In the genomic region with DNA sequence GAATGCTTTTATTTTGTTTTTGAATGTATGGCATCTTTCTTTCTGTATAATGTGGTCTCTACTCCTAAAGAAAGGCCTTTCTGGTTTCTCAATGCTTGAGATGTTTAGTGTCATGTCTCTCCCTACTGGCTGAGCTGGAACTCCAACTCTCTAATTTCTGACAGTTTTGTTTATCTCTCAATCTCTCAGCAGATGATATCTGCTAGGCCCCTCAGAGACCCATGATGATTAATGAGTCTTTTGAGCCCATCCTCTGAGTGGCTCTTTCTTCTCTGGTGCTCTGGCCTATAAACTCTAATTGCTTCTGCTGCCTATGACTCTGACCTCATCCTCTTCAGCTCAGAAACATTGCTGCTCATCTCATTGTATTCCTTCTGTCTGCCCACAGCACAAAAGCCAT, we compare ENCODE assay signal across 1 cellular context.
TF ChIP-seq lines count a peak whose summit lies in the region.

No MANE protein-coding gene starts in this region.

TF ChIP-seq in H1, 55 proteins besides CTCF, POLR2A, EP300 and RAD21:
- TF ChIP-seq GABPA (IDR thresholded peaks at IDR 0.05; ENCODE audit: borderline replicate concordance, insufficient read depth, low read length) (no peak), TAF1 (IDR thresholded peaks at IDR 0.05; ENCODE audit: low read depth, low read length) (no peak), EGR1 (IDR thresholded peaks at IDR 0.05; ENCODE audit: borderline replicate concordance, low read depth, low read length) (no peak), HDAC2 (IDR thresholded peaks at IDR 0.05; ENCODE audit: borderline replicate concordance in 1 of 2, low read depth in 2 of 2, low read length in 2 of 2) (no peak), KDM4A (IDR thresholded peaks at IDR 0.05; ENCODE audit: low read depth, low read length, severe bottlenecking) (no peak), POLR2AphosphoS5 (IDR thresholded peaks at IDR 0.05; ENCODE audit: low read depth, low read length) (no peak), TAF7 (optimal IDR thresholded peaks at IDR 0.05; ENCODE audit: borderline replicate concordance, low read depth, low read length) (no peak)
- TF ChIP-seq, protein P1, sequence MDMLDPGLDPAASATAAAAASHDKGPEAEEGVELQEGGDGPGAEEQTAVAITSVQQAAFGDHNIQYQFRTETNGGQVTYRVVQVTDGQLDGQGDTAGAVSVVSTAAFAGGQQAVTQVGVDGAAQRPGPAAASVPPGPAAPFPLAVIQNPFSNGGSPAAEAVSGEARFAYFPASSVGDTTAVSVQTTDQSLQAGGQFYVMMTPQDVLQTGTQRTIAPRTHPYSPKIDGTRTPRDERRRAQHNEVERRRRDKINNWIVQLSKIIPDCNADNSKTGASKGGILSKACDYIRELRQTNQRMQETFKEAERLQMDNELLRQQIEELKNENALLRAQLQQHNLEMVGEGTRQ (IDR thresholded peaks at IDR 0.05; ENCODE audit: low read length), result no peak
